Comparison of ENCODE assay signal across 33 cellular contexts in genomic region chr14:94932589-94932988, GRCh38.
A peak's percentile ranks its signal among the peaks of the same experiment; 100 is the strongest.
DNase-seq lines count a peak whose midpoint lies in the region; ATAC-seq and TF ChIP-seq lines count a peak whose summit lies in the region.
"Had no signal": no experiment of that assay in that cellular context is flagged by ENCODE, and none has a peak within 500 bp of the region (broad histone marks: within the 10 kb centered on the region; RNA-seq: fewer than 3 reads in every experiment).

No MANE protein-coding gene starts in this region.

- H3K4me3 ChIP-seq in sigmoid colon = no peak overlapping the region
- H3K4me3 ChIP-seq: A549; BLaER1; BLaER1 treated with 17β-estradiol and CSF1 and Interleukin-3, amounts not matched to agents 10 nM and 100 nM had no signal

- WGBS in sigmoid colon, 2 donors = 59 to 84% methylated on average over 7 of the region's 7 CpGs

- TF ChIP-seq EP300 in sigmoid colon (IDR thresholded peaks at IDR 0.05) = peak in 3 of 4 donors; percentile 14 to 72 (median 62)

- no peaks in the 10 kb centered on the region for H3K36me3 ChIP-seq in sigmoid colon
- H3K36me3 ChIP-seq: BE2C; BLaER1; BLaER1 treated with 17β-estradiol and CSF1 and Interleukin-3, amounts not matched to agents 10 nM and 100 nM had no signal

- no peak for TF ChIP-seq CTCF in VCaP (conservative IDR thresholded peaks at IDR 0.05)
- TF ChIP-seq CTCF in sigmoid colon (IDR thresholded peaks at IDR 0.05) = no peak

- no peaks in the 10 kb centered on the region for H3K9me3 ChIP-seq in sigmoid colon
- H3K9me3 ChIP-seq: A549; BE2C; BLaER1; BLaER1 treated with 17β-estradiol and CSF1 and Interleukin-3, amounts not matched to agents 10 nM and 100 nM; Caco-2 had no signal

- TF ChIP-seq POLR2A in sigmoid colon (IDR thresholded peaks at IDR 0.05) = no peak

- no peaks in the 10 kb centered on the region for H3K27me3 ChIP-seq in sigmoid colon
- H3K27me3 ChIP-seq: BLaER1 had no signal

- intact Hi-C loops in sigmoid colon (cut with DNase I) (loop anchor here (10.0 kb wide), 1 partner anchor 158 kb away; the partner anchor contains the start of gene GSC), left colon (cut with DNase I, micrococcal nuclease) (no loop called here)

- peaks cover 0 to 56% (median 49%) of the 10 kb centered on the region in 4 donors for H3K4me1 ChIP-seq in sigmoid colon
- H3K4me1 ChIP-seq: A549, BE2C, Caco-2 had no signal

- peak overlapping the region; percentile 86 for H3K27ac ChIP-seq in VCaP
- peak overlapping the region in 3 of 4 donors; percentile 13 to 95 (median 44) for H3K27ac ChIP-seq in sigmoid colon
- H3K27ac ChIP-seq: 22Rv1; A549; BLaER1; BLaER1 treated with 17β-estradiol and CSF1 and Interleukin-3, amounts not matched to agents 10 nM and 100 nM; C4-2B had no signal

- no peak for ATAC-seq in left colon
- ATAC-seq: A549; CD8-positive, alpha-beta T cell had no signal

- DNase-seq in NCI-H345 (lab: John Stamatoyannopoulos, UW) (peak; percentile 10), NCI-H345 treated with DMSO at 0.1 percent for 48 hours (lab: John Stamatoyannopoulos, UW; ENCODE audit: unreplicated experiment) (peak; percentile 5), sigmoid colon (no peak), NCI-H1092 (lab: John Stamatoyannopoulos, UW) (no peak), NCI-H748 treated with DMSO at 0.1 percent for 48 hours (lab: John Stamatoyannopoulos, UW) (no peak), left colon (no peak), DMS53 treated with DMSO at 0.1 percent for 48 hours (lab: John Stamatoyannopoulos, UW; ENCODE audit: unreplicated experiment) (no peak)
- DNase-seq: 8988T; ACHN; AML-193; BE2C; C1 segment of cervical spinal cord; Caco-2; Calu3; CD4-positive, alpha-beta memory T cell; CD4-positive, alpha-beta T cell; CD4-positive, CD25-positive, alpha-beta regulatory T cell; CD8-positive, alpha-beta memory T cell; CD8-positive, alpha-beta T cell; COR-L47; DMS 273 treated with DMSO at 0.1 percent for 48 hours; DMS153; DMS53; DMS79; DMS79 treated with DMSO at 0.1 percent for 48 hours; DND-41; EL had no signal

Comparison
In these comparisons a context has a peak if more than half of its experiments do, and no peak if none do; other contexts are left out.
1. DNase-seq: peak in NCI-H345 (single experiment) and NCI-H345 treated with DMSO at 0.1 percent for 48 hours (single experiment); none in sigmoid colon (single experiment), NCI-H1092 (single experiment), NCI-H748 treated with DMSO at 0.1 percent for 48 hours (single experiment), left colon (0 of 2) and DMS53 treated with DMSO at 0.1 percent for 48 hours (single experiment).